In the genomic region with DNA sequence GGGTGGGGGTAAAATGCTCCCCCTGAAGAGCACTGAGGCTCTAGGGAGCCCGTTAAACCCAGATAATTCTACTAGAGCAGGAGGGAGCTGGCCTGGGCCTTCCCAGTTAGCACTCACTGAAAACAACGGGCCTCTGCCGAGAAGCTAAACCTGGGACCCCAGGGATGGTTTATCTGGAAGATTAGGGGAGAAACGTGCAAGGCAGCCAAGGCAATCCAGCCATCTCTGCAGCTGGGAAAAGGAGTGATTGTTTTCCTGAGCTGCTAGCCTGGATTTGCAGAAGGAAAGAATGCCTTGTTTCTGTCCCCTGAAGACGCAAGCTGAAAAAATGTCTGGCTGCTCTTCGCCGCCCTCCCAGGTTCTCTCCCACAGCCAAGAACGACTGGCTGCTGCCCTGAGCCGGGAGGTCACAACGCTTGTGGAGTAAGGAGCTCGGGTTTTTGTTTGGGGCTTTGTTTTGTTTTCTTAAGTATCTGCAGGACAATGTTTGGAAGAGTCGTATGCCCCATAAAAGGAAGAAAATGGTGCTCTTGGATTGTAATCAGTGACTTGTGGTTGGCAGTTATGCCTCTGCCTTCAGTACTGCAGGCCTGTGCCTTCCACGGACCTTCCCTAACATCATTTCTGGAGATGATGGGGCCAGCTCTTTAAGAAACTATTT, we compare ENCODE assay signal across 11 cellular contexts. TPM values are rescaled to one million over a fixed set of nuclear protein-coding genes. Genes with fewer than 3 reads are reported as not detected.
DNase-seq lines count a peak whose midpoint lies in the region; ATAC-seq and TF ChIP-seq lines count a peak whose summit lies in the region.
"Had no signal": no experiment of that assay in that cellular context is flagged by ENCODE, and none has a peak within 500 bp of the region (broad histone marks: within the 10 kb centered on the region; RNA-seq: fewer than 3 reads in every experiment).

No MANE protein-coding gene starts in this region.

- CTCF ChIA-PET in BJ (lab: Yijun Ruan, JAX) = interaction anchor here (0.9 to 1.5 kb wide), 3 partner anchors 10 to 74 kb away, joined by 3 to 4 read pairs (median 4); no protein-coding TSS in a partner anchor

- in situ Hi-C loops in brain microvascular endothelial cell (cut with HindIII; ENCODE audit: low pct_ligation_motif_present, low sequenced_read_pairs) = no loop called here

- H3K4me3 Mint-ChIP-seq in effector memory CD8-positive, alpha-beta T cell = no peak overlapping the region
- H3K4me3 Mint-ChIP-seq: T-helper 1 cell treated with Interleukin-12 subunit alpha and Interleukin-12 subunit beta and Interleukin-4 antibody, amounts not matched to agents 30 μg/mL and 1 μg/mL, for 36 hours had no signal

- no peaks in the 10 kb centered on the region for H3K36me3 Mint-ChIP-seq in effector memory CD8-positive, alpha-beta T cell (ENCODE audit: insufficient read depth)

- peaks cover 22 to 60% of the 10 kb centered on the region in 2 donors for H3K27me3 Mint-ChIP-seq in effector memory CD8-positive, alpha-beta T cell

- intact Hi-C loops in sigmoid colon (cut with DNase I) = loop anchor here (2.0 kb wide), 2 partner anchors 26 to 74 kb away; no protein-coding TSS in a partner anchor

- WGBS in sigmoid colon, 2 donors = 55 to 70% methylated on average over 13 of the region's 13 CpGs

- peak; percentile 66 for DNase-seq in BJ (ENCODE audit: low read depth)
- peak; percentile 85 for DNase-seq in brain microvascular endothelial cell
- DNase-seq in iris pigment epithelial cell (ENCODE audit: low read depth) = peak; percentile 81
- DNase-seq in sigmoid colon = peak; percentile 92
- DNase-seq in activated T-cell treated with anti-CD3 and anti-CD28 coated beads, Interleukin-2, amount 50 U/mL, for 48 hours = no peak
- no peak for DNase-seq in effector memory CD8-positive, alpha-beta T cell
- DNase-seq: NCI-H524 treated with DMSO at 0.1 percent for 48 hours had no signal

- no peak for ATAC-seq in effector memory CD8-positive, alpha-beta T cell (replicated peaks)
- no peak for ATAC-seq in GM18511 (IDR thresholded peaks at IDR 0.05; ENCODE audit: unreplicated experiment)
- ATAC-seq in GM19467 (IDR thresholded peaks at IDR 0.05; ENCODE audit: unreplicated experiment) = no peak
- ATAC-seq: HepG2 had no signal

- TF ChIP-seq EP300 in sigmoid colon (IDR thresholded peaks at IDR 0.05) = peak in 3 of 4 donors; percentile 58 to 88 (median 63)

- TF ChIP-seq POLR2A in sigmoid colon (IDR thresholded peaks at IDR 0.05) = peak in 1 of 2 donors; percentile 27

- H3K36me3 ChIP-seq in BJ (ENCODE audit: control insufficient read depth, insufficient read depth, low read length) (no peaks in the 10 kb centered on the region), brain microvascular endothelial cell (replicated peaks) (peaks cover 42% of the 10 kb centered on the region), sigmoid colon (no peaks in the 10 kb centered on the region)

- no peaks in the 10 kb centered on the region for H3K9me3 ChIP-seq in sigmoid colon

- TF ChIP-seq CTCF in BJ (IDR thresholded peaks at IDR 0.05; ENCODE audit: insufficient read depth, low read depth, low read length) (no peak), brain microvascular endothelial cell (IDR thresholded peaks at IDR 0.05; ENCODE audit: low read depth, low read length, missing control alignments) (no peak), sigmoid colon (IDR thresholded peaks at IDR 0.05) (no peak)

- H3K4me3 ChIP-seq in BJ (ENCODE audit: low read depth, low read length) = no peak overlapping the region
- no peak overlapping the region for H3K4me3 ChIP-seq in brain microvascular endothelial cell (ENCODE audit: low read depth, low read length)
- H3K4me3 ChIP-seq in sigmoid colon = peak overlapping the region in 1 of 4 donors; percentile 2

- H3K9me3 Mint-ChIP-seq in effector memory CD8-positive, alpha-beta T cell = peaks cover 2 to 9% of the 10 kb centered on the region in 2 donors

- peak overlapping the region; percentile 99 for H3K27ac ChIP-seq in brain microvascular endothelial cell
- H3K27ac ChIP-seq in sigmoid colon = peak overlapping the region; percentile 88 to 100 (median 94)

- H3K4me1 Mint-ChIP-seq in effector memory CD8-positive, alpha-beta T cell (ENCODE audit: low read depth in 2 of 2) = peaks cover 8 to 13% of the 10 kb centered on the region in 2 donors

- H3K27me3 ChIP-seq in BJ (ENCODE audit: control insufficient read depth, insufficient read depth, low read length) (no peaks in the 10 kb centered on the region), brain microvascular endothelial cell (replicated peaks) (no peaks in the 10 kb centered on the region), sigmoid colon (no peaks in the 10 kb centered on the region)

- POLR2A ChIA-PET in BJ (lab: Charles Lee) = interaction anchor here (0.5 to 0.7 kb wide), 2 partner anchors 19 to 60 kb away, joined by 7 to 19 read pairs; no protein-coding TSS in a partner anchor

- no peak overlapping the region for H3K27ac Mint-ChIP-seq in effector memory CD8-positive, alpha-beta T cell
- H3K27ac Mint-ChIP-seq: T-helper 1 cell treated with Interleukin-12 subunit alpha and Interleukin-12 subunit beta and Interleukin-4 antibody, amounts not matched to agents 30 μg/mL and 1 μg/mL, for 36 hours had no signal

- H3K4me1 ChIP-seq in sigmoid colon = peaks cover 0 to 100% (median 95%) of the 10 kb centered on the region in 4 donors

RNA-seq across cellular contexts. Expression of a gene that starts 31.5 kb away (rescaled TPM):
- polyA plus RNA-seq in BJ (2011; rRNA removed) (410 and 886 TPM in 2 replicates), sigmoid colon (10 to 100 TPM; 24.0 to 83.5 (median 25.2) TPM)
- polyA minus RNA-seq in BJ (2011; rRNA and poly(A)+ RNA removed) = 205 and 240 TPM in 2 replicates
- 1,000 to 10,000 TPM in 1 of 4 donors, 100 to 1,000 TPM in 3; 306 to 1,039 (median 489) TPM for total RNA-seq in sigmoid colon

RNA-seq across cellular contexts. Expression of a gene that starts 31.6 kb away (rescaled TPM):
- polyA plus RNA-seq in BJ (2011; rRNA removed) (345 and 375 TPM in 2 replicates), sigmoid colon (10 to 100 TPM in 2 of 3 donors, 1 to 10 TPM in 1; 9.2 to 60.5 (median 10.8) TPM)
- 346 and 360 TPM in 2 replicates for polyA minus RNA-seq in BJ (2011; rRNA and poly(A)+ RNA removed)
- 100 to 1,000 TPM; 235 to 598 (median 350) TPM for total RNA-seq in sigmoid colon
- total RNA-seq: HepG2 had no signal
- polyA plus RNA-seq: HepG2 had no signal

Comparison
In these comparisons a context has a peak if more than half of its experiments do, and no peak if none do; other contexts are left out.
1. DNase-seq: peak in BJ (single experiment), brain microvascular endothelial cell (single experiment), iris pigment epithelial cell (single experiment) and sigmoid colon (single experiment); none in activated T-cell treated with anti-CD3 and anti-CD28 coated beads, Interleukin-2, amount 50 U/mL, for 48 hours (0 of 2) and effector memory CD8-positive, alpha-beta T cell (0 of 3).